Comparison of ENCODE assay signal across 22 cellular contexts in genomic region chr21:21807598-21807903, GRCh38.
"Had no signal": no experiment of that assay in that cellular context is flagged by ENCODE, and none has a peak within 500 bp of the region (broad histone marks: within the 10 kb centered on the region; RNA-seq: fewer than 3 reads in every experiment).

No MANE protein-coding gene starts in this region.

- H3K9me3 Mint-ChIP-seq: activated naive CD8-positive, alpha-beta T cell treated with anti-CD3 and anti-CD28 coated beads, Interleukin-2, amount 10 ng/mL, durations not matched to agents 7 days and 5 days; endodermal cell; stimulated activated memory B cell treated with anti-CD40 and anti-IgM and Interleukin-4, amounts not matched to agents 10 μg/mL and 1 μg/mL and 100 μg/mL, for 72 hours had no signal

- H3K9me3 ChIP-seq: body of pancreas, neutrophil, pancreas, right lobe of liver, testis, upper lobe of left lung had no signal

- H3K27me3 Mint-ChIP-seq: activated CD4-positive, alpha-beta memory T cell treated with anti-CD3 and anti-CD28 coated beads, Interleukin-2, amount 10 ng/mL, durations not matched to agents 7 days and 5 days; activated CD8-positive, alpha-beta memory T cell treated with anti-CD3 and anti-CD28 coated beads, Interleukin-2, amount 10 ng/mL, durations not matched to agents 7 days and 5 days; activated naive CD8-positive, alpha-beta T cell treated with anti-CD3 and anti-CD28 coated beads, Interleukin-2, amount 10 ng/mL, durations not matched to agents 7 days and 5 days; memory B cell; stimulated activated memory B cell treated with anti-CD40 and anti-IgM and Interleukin-4, amounts not matched to agents 10 μg/mL and 1 μg/mL and 100 μg/mL, for 72 hours had no signal

- H3K36me3 ChIP-seq: neutrophil, pancreas, right lobe of liver, upper lobe of left lung had no signal

- ATAC-seq: activated CD8-positive, alpha-beta memory T cell treated with anti-CD3 and anti-CD28 coated beads, Interleukin-2, amount 10 ng/mL, durations not matched to agents 7 days and 5 days; body of pancreas; left ventricle myocardium superior; natural killer cell; pancreas; right lobe of liver; stimulated activated memory B cell treated with anti-CD40 and anti-IgM and Interleukin-4, amounts not matched to agents 10 μg/mL and 1 μg/mL and 100 μg/mL, for 72 hours had no signal

- H3K36me3 Mint-ChIP-seq: activated CD8-positive, alpha-beta memory T cell treated with anti-CD3 and anti-CD28 coated beads, Interleukin-2, amount 10 ng/mL, durations not matched to agents 7 days and 5 days; activated naive CD8-positive, alpha-beta T cell treated with anti-CD3 and anti-CD28 coated beads, Interleukin-2, amount 10 ng/mL, durations not matched to agents 7 days and 5 days; memory B cell; stimulated activated memory B cell treated with anti-CD40 and anti-IgM and Interleukin-4, amounts not matched to agents 10 μg/mL and 1 μg/mL and 100 μg/mL, for 72 hours had no signal

- H3K4me1 ChIP-seq: body of pancreas, pancreas, right lobe of liver, testis, upper lobe of left lung had no signal

- H3K4me1 Mint-ChIP-seq: activated CD4-positive, alpha-beta memory T cell treated with anti-CD3 and anti-CD28 coated beads, Interleukin-2, amount 10 ng/mL, durations not matched to agents 7 days and 5 days; activated CD8-positive, alpha-beta memory T cell treated with anti-CD3 and anti-CD28 coated beads, Interleukin-2, amount 10 ng/mL, durations not matched to agents 7 days and 5 days; activated naive CD8-positive, alpha-beta T cell treated with anti-CD3 and anti-CD28 coated beads, Interleukin-2, amount 10 ng/mL, durations not matched to agents 7 days and 5 days; endodermal cell; memory B cell; natural killer cell; stimulated activated memory B cell treated with anti-CD40 and anti-IgM and Interleukin-4, amounts not matched to agents 10 μg/mL and 1 μg/mL and 100 μg/mL, for 72 hours had no signal

- H3K4me3 Mint-ChIP-seq: activated CD4-positive, alpha-beta memory T cell treated with anti-CD3 and anti-CD28 coated beads, Interleukin-2, amount 10 ng/mL, durations not matched to agents 7 days and 5 days; activated CD8-positive, alpha-beta memory T cell treated with anti-CD3 and anti-CD28 coated beads, Interleukin-2, amount 10 ng/mL, durations not matched to agents 7 days and 5 days; activated naive CD8-positive, alpha-beta T cell treated with anti-CD3 and anti-CD28 coated beads, Interleukin-2, amount 10 ng/mL, durations not matched to agents 7 days and 5 days; endodermal cell; memory B cell; natural killer cell; stimulated activated memory B cell treated with anti-CD40 and anti-IgM and Interleukin-4, amounts not matched to agents 10 μg/mL and 1 μg/mL and 100 μg/mL, for 72 hours had no signal

- H3K27me3 ChIP-seq: body of pancreas, neutrophil, pancreas, right lobe of liver, testis, upper lobe of left lung had no signal

- H3K4me3 ChIP-seq: body of pancreas, pancreas, right lobe of liver, testis, upper lobe of left lung had no signal

- DNase-seq: activated CD4-positive, alpha-beta memory T cell treated with anti-CD3 and anti-CD28 coated beads, Interleukin-2, amount 10 ng/mL, durations not matched to agents 7 days and 5 days; activated CD4-positive, alpha-beta T cell treated with anti-CD3 and anti-CD28 coated beads for 48 hours; activated CD4-positive, CD25-positive, alpha-beta regulatory T cell; activated CD8-positive, alpha-beta memory T cell treated with anti-CD3 and anti-CD28 coated beads, Interleukin-2, amount 10 ng/mL, durations not matched to agents 7 days and 5 days; activated naive CD4-positive, alpha-beta T cell treated with Interleukin-2 at 50 U/mL for 16 hours; activated naive CD8-positive, alpha-beta T cell treated with anti-CD3 and anti-CD28 coated beads, Interleukin-2, amount 10 ng/mL, durations not matched to agents 7 days and 5 days; amygdala; body of pancreas; endodermal cell; left ventricle myocardium superior; natural killer cell; pancreas; right lobe of liver; stimulated activated CD4-positive, alpha-beta T cell treated with anti-CD3 and anti-CD28 coated beads, Interleukin-4, amount 100 ng/mL, for 4 hours; T1000; testis; upper lobe of left lung had no signal

- H3K27ac ChIP-seq: body of pancreas, epithelial cell of prostate, neutrophil, pancreas, right lobe of liver, testis, upper lobe of left lung had no signal

- H3K27ac Mint-ChIP-seq: activated CD4-positive, alpha-beta memory T cell treated with anti-CD3 and anti-CD28 coated beads, Interleukin-2, amount 10 ng/mL, durations not matched to agents 7 days and 5 days; activated CD8-positive, alpha-beta memory T cell treated with anti-CD3 and anti-CD28 coated beads, Interleukin-2, amount 10 ng/mL, durations not matched to agents 7 days and 5 days; activated naive CD8-positive, alpha-beta T cell treated with anti-CD3 and anti-CD28 coated beads, Interleukin-2, amount 10 ng/mL, durations not matched to agents 7 days and 5 days; activated T-helper 2 cell treated with anti-CD3 and anti-CD28 coated beads, Interferon-gamma antibody, Interleukin-2, Interleukin-4, amounts not matched to agents 10 μg/mL and 5 μg/mL and 100 μg/mL, durations not matched to agents 14 hours and 24 hours and 36 hours; endodermal cell; memory B cell; natural killer cell; stimulated activated memory B cell treated with anti-CD40 and anti-IgM and Interleukin-4, amounts not matched to agents 10 μg/mL and 1 μg/mL and 100 μg/mL, for 72 hours had no signal
